28 cellular contexts compared by ENCODE assay signal in the genomic region with DNA sequence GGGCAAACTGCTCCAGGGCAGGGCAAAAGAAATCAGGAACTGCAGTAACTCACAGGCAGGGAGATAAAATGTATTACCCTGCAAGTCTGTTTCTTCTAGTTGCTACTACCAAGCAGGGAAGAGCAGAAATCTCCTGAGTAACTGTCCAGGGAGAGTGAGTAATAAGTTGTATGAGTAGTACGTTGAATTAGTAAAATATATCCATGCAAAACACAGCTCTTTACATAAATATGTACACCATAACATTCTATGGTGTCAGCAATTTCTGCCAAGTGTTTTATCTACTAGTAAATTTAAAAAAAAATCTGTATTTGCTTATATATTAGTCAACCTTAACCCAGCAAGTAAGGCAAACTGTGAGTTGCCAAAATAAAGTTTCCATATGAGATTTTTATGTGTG.
DNase-seq lines count a peak whose midpoint lies in the region; TF ChIP-seq lines count a peak whose summit lies in the region.
"Had no signal": no experiment of that assay in that cellular context is flagged by ENCODE, and none has a peak within 500 bp of the region (broad histone marks: within the 10 kb centered on the region; RNA-seq: fewer than 3 reads in every experiment).

No MANE protein-coding gene starts in this region.

- peaks cover 41% of the 10 kb centered on the region for H3K4me1 ChIP-seq in GM23248 (ENCODE audit: insufficient read depth)
- H3K4me1 ChIP-seq: Caco-2, esophagus muscularis mucosa, pancreas, SJCRH30, upper lobe of right lung had no signal

- WGBS in GM23248 (ENCODE audit: low coverage in 1 of 2, low lambda C conversion rate in 2 of 2, missing lambda C conversion rate in 2 of 2), 2 experiments: 30 to 32% methylated on average over 1 of the region's 1 CpG

- H3K36me3 ChIP-seq in GM23248 (ENCODE audit: low read depth): no peaks in the 10 kb centered on the region
- no peaks in the 10 kb centered on the region for H3K36me3 ChIP-seq in SK-N-MC (ENCODE audit: insufficient read depth, low read length)
- H3K36me3 ChIP-seq: esophagus muscularis mucosa, pancreas, SJCRH30, upper lobe of right lung had no signal

- in situ Hi-C loops in GM23248 (cut with MboI): no loop called here

- H3K9me2 ChIP-seq in GM23248 (ENCODE audit: insufficient read depth): no peaks in the 10 kb centered on the region

- peaks cover 19% of the 10 kb centered on the region for H3F3A ChIP-seq in GM23248 (ENCODE audit: insufficient read depth)

- no peak for TF ChIP-seq CTCF in fibroblast of mammary gland (conservative IDR thresholded peaks at IDR 0.05; ENCODE audit: control insufficient read depth, insufficient read depth, low read depth, low read length)

- peak overlapping the region; percentile 14 for H3K4me2 ChIP-seq in GM23248 (ENCODE audit: unreplicated experiment)
- H3K4me2 ChIP-seq: smooth muscle cell had no signal

- peak; percentile 56 for DNase-seq in GM23248
- no peak for DNase-seq in SK-N-MC (ENCODE audit: low read depth, low spot score)
- DNase-seq in fibroblast of mammary gland (ENCODE audit: low read depth): peak; percentile 54
- DNase-seq in renal cortical epithelial cell (ENCODE audit: low read depth): peak; percentile 11
- no peak for DNase-seq in amygdala (lab: John Stamatoyannopoulos, UW)
- no peak for DNase-seq in NCI-H146 (lab: John Stamatoyannopoulos, UW)
- no peak for DNase-seq in activated T-cell treated with anti-CD3 and anti-CD28 coated beads for 4 hours
- DNase-seq: activated B cell treated with CpG ODN at 0.5 μM for 24 hours; activated CD4-positive, alpha-beta T cell treated with anti-CD3 and anti-CD28 coated beads, Interleukin-2, amount 50 U/mL, for 1 hour; activated naive CD8-positive, alpha-beta T cell treated with anti-CD3 and anti-CD28 coated beads, Interleukin-2, amount 50 U/mL, for 24 hours; activated T-cell treated with anti-CD3 and anti-CD28 coated beads, Interleukin-2, amount 50 U/mL, for 48 hours; Caco-2; dermis blood vessel endothelial cell; DMS53; endodermal cell; hypothalamus; mammary epithelial cell; NCI-H1417 treated with DMSO at 0.1 percent for 48 hours; NCI-H2081 treated with DMSO at 0.1 percent for 48 hours; NCI-H345; pancreas; SJCRH30; stimulated activated naive CD8-positive, alpha-beta T cell treated with anti-CD3 and anti-CD28 coated beads, Interleukin-15, Interleukin-2, amounts not matched to agents 100 U/mL and 50 U/mL, for 24 hours; T-cell; upper lobe of right lung had no signal

- H2AFZ ChIP-seq in GM23248: no peak overlapping the region

- no peak overlapping the region for H3K9ac ChIP-seq in GM23248
- H3K9ac ChIP-seq in SK-N-MC (ENCODE audit: insufficient read length): no peak overlapping the region

- H3K27ac ChIP-seq in GM23248 (peak overlapping the region; percentile 26; the same call in 1 of the 2 replicates), SK-N-MC (peak overlapping the region; percentile 77)
- H3K27ac ChIP-seq: esophagus muscularis mucosa, HL-60, pancreas, SJCRH30, upper lobe of right lung had no signal

- H3K27me3 ChIP-seq in GM23248 (replicated peaks; ENCODE audit: insufficient read depth): no peaks in the 10 kb centered on the region
- H3K27me3 ChIP-seq: esophagus muscularis mucosa, pancreas, SJCRH30, upper lobe of right lung had no signal

- no peaks in the 10 kb centered on the region for H4K20me1 ChIP-seq in GM23248 (ENCODE audit: insufficient read depth)

- H3K9me3 ChIP-seq in GM23248 (ENCODE audit: low read depth) (no peaks in the 10 kb centered on the region), SK-N-MC (ENCODE audit: low read depth, low read length) (0 out of 2 replicates have a peak, but pooled peaks cover 2% of the 10 kb centered on the region)
- H3K9me3 ChIP-seq: Caco-2, esophagus muscularis mucosa, pancreas, SJCRH30, upper lobe of right lung had no signal

- H3K79me2 ChIP-seq in GM23248 (ENCODE audit: insufficient read depth): no peaks in the 10 kb centered on the region

- H3K4me3 ChIP-seq in GM23248: no peak overlapping the region
- peak overlapping the region; percentile 45 for H3K4me3 ChIP-seq in SK-N-MC
- H3K4me3 ChIP-seq in fibroblast of mammary gland (ENCODE audit: control insufficient read depth, low read depth, low read length): no peak overlapping the region
- H3K4me3 ChIP-seq: esophagus muscularis mucosa, pancreas, SJCRH30, smooth muscle cell, upper lobe of right lung had no signal

Comparison
In these comparisons a context has a peak if more than half of its experiments do, and no peak if none do; other contexts are left out.
1. DNase-seq: peak in GM23248 (single experiment), fibroblast of mammary gland (single experiment) and renal cortical epithelial cell (single experiment); none in SK-N-MC (single experiment), amygdala (0 of 56), NCI-H146 (single experiment) and activated T-cell treated with anti-CD3 and anti-CD28 coated beads for 4 hours (single experiment).